Comparison of ENCODE assay signal across 27 cellular contexts in the genomic region with DNA sequence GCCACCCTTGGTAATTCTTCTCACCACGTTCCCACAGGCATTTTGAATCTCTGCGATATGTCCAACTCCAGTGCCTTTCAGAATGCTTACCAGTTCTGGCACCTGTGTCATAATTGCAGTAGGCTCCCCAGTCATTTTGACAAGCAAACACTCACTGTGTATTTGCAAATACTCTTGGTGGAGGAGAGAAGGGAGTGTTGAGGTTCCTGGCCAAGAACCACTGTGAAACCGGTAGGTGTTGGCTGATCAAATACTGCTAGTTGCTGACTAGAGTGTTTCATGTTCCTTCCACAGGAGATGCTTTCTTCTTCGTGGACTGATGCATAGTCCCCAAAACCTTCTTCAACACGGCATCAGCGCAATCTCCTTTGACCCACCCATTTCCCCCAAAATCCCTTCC. TPM values are rescaled to one million over a fixed set of nuclear protein-coding genes. Genes with fewer than 3 reads are reported as not detected.
"Had no signal": no experiment of that assay in that cellular context is flagged by ENCODE, and none has a peak within 500 bp of the region (broad histone marks: within the 10 kb centered on the region; RNA-seq: fewer than 3 reads in every experiment).

No MANE protein-coding gene starts in this region.

- H3K27me3 Mint-ChIP-seq: activated CD4-positive, alpha-beta T cell treated with anti-CD3 and anti-CD28 coated beads, Interleukin-2, amount 10 ng/mL, durations not matched to agents 7 days and 5 days; activated T-cell treated with anti-CD3 and anti-CD28 coated beads, Interleukin-2, amount 50 U/mL, for 24 hours had no signal

- H3K9me3 Mint-ChIP-seq: activated CD4-positive, alpha-beta T cell treated with anti-CD3 and anti-CD28 coated beads, Interleukin-2, amount 10 ng/mL, durations not matched to agents 7 days and 5 days; activated naive CD4-positive, alpha-beta T cell treated with anti-CD3 and anti-CD28 coated beads for 36 hours; activated naive CD4-positive, alpha-beta T cell treated with anti-CD3 and anti-CD28 coated beads, Interleukin-2, amount 50 U/mL, for 72 hours; T-helper 1 cell treated with Interleukin-12 subunit alpha and Interleukin-12 subunit beta and Interleukin-4 antibody, amounts not matched to agents 30 μg/mL and 1 μg/mL, for 36 hours; T-helper 2 cell treated with Interferon-gamma antibody and Interleukin-4, amounts not matched to agents 5 μg/mL and 100 μg/mL, for 36 hours had no signal

- H3K9ac ChIP-seq: SK-N-SH had no signal

- H3K4me2 ChIP-seq: SK-N-SH had no signal

- H3K9me3 ChIP-seq: adrenal gland, body of pancreas, breast epithelium, Peyer's patch, SJSA1, SK-N-SH had no signal

- ATAC-seq: activated CD8-positive, alpha-beta T cell treated with anti-CD3 and anti-CD28 coated beads, Interleukin-2, amount 10 ng/mL, durations not matched to agents 7 days and 5 days; activated naive CD4-positive, alpha-beta T cell treated with anti-CD3 and anti-CD28 coated beads, Interleukin-2, amount 50 U/mL, for 72 hours; body of pancreas; K562; PC-3 had no signal

- H3K27ac Mint-ChIP-seq: activated CD4-positive, alpha-beta T cell treated with anti-CD3 and anti-CD28 coated beads, Interleukin-2, amount 10 ng/mL, durations not matched to agents 7 days and 5 days; activated CD8-positive, alpha-beta T cell treated with anti-CD3 and anti-CD28 coated beads, Interleukin-2, amount 10 ng/mL, durations not matched to agents 7 days and 5 days; activated naive CD4-positive, alpha-beta T cell treated with anti-CD3 and anti-CD28 coated beads for 36 hours; activated naive CD4-positive, alpha-beta T cell treated with anti-CD3 and anti-CD28 coated beads, Interleukin-2, amount 50 U/mL, for 72 hours; activated T-cell treated with anti-CD3 and anti-CD28 coated beads, Interleukin-2, amount 50 U/mL, for 24 hours; activated T-helper 1 cell treated with anti-CD3 and anti-CD28 coated beads, Interleukin-12 subunit alpha, Interleukin-12 subunit beta, Interleukin-2, Interleukin-4 antibody, amounts not matched to agents 30 ng/mL and 10 ng/mL and 1 ng/mL, durations not matched to agents 14 hours and 24 hours and 36 hours; T-helper 1 cell treated with Interleukin-12 subunit alpha and Interleukin-12 subunit beta and Interleukin-4 antibody, amounts not matched to agents 30 μg/mL and 1 μg/mL, for 36 hours; T-helper 2 cell treated with Interferon-gamma antibody and Interleukin-4, amounts not matched to agents 5 μg/mL and 100 μg/mL, for 36 hours had no signal

- H3K4me1 Mint-ChIP-seq: activated CD4-positive, alpha-beta T cell treated with anti-CD3 and anti-CD28 coated beads, Interleukin-2, amount 10 ng/mL, durations not matched to agents 7 days and 5 days had no signal

- H3K27ac ChIP-seq: adrenal gland, body of pancreas, breast epithelium, Peyer's patch, SJSA1 had no signal

- H3K4me3 ChIP-seq: adrenal gland, body of pancreas, breast epithelium, K562, Peyer's patch, SJSA1 had no signal

- DNase-seq: activated CD4-positive, alpha-beta T cell treated with anti-CD3 and anti-CD28 coated beads, Interleukin-2, amount 10 ng/mL, durations not matched to agents 7 days and 5 days; activated CD4-positive, alpha-beta T cell treated with anti-CD3 and anti-CD28 coated beads, Interleukin-2, amount 50 U/mL, for 48 hours; activated CD8-positive, alpha-beta T cell treated with anti-CD3 and anti-CD28 coated beads, Interleukin-2, amount 10 ng/mL, durations not matched to agents 7 days and 5 days; activated gamma-delta T cell treated with Interleukin-2 at 50 U/mL for 16 hours; activated naive CD4-positive, alpha-beta T cell treated with anti-CD3 and anti-CD28 coated beads for 36 hours; activated T-cell treated with anti-CD3 and anti-CD28 coated beads, Interleukin-2, amount 50 U/mL, for 24 hours; adrenal gland; body of pancreas; NCI-H1436 treated with DMSO at 0.1 percent for 48 hours; NCI-H1694 treated with DMSO at 0.1 percent for 48 hours; NCI-H2029; NCI-H446; NCI-H524 treated with DMSO at 0.1 percent for 48 hours; NCI-H774; NK-92 treated with Interleukin-12 subunit alpha and Interleukin-12 subunit beta, amount 100 ng/mL, for 24 hours; PC-3; Peyer's patch; RPMI8226; SHP77 treated with DMSO at 0.1 percent for 48 hours; SK-N-SH had no signal

- H3K36me3 Mint-ChIP-seq: activated naive CD4-positive, alpha-beta T cell treated with anti-CD3 and anti-CD28 coated beads, Interleukin-2, amount 50 U/mL, for 72 hours had no signal

- H3K27me3 ChIP-seq: adrenal gland, body of pancreas, breast epithelium, Peyer's patch, SJSA1 had no signal

- H3K4me1 ChIP-seq: adrenal gland, body of pancreas, breast epithelium, Peyer's patch, SJSA1 had no signal

- H3K4me3 Mint-ChIP-seq: activated CD4-positive, alpha-beta T cell treated with anti-CD3 and anti-CD28 coated beads, Interleukin-2, amount 10 ng/mL, durations not matched to agents 7 days and 5 days; activated CD8-positive, alpha-beta T cell treated with anti-CD3 and anti-CD28 coated beads, Interleukin-2, amount 10 ng/mL, durations not matched to agents 7 days and 5 days; activated naive CD4-positive, alpha-beta T cell treated with anti-CD3 and anti-CD28 coated beads for 36 hours; activated T-cell treated with anti-CD3 and anti-CD28 coated beads, Interleukin-2, amount 50 U/mL, for 24 hours; activated T-helper 1 cell treated with anti-CD3 and anti-CD28 coated beads, Interleukin-12 subunit alpha, Interleukin-12 subunit beta, Interleukin-2, Interleukin-4 antibody, amounts not matched to agents 30 ng/mL and 10 ng/mL and 1 ng/mL, durations not matched to agents 14 hours and 24 hours and 36 hours; T-helper 1 cell treated with Interleukin-12 subunit alpha and Interleukin-12 subunit beta and Interleukin-4 antibody, amounts not matched to agents 30 μg/mL and 1 μg/mL, for 36 hours; T-helper 2 cell treated with Interferon-gamma antibody and Interleukin-4, amounts not matched to agents 5 μg/mL and 100 μg/mL, for 36 hours had no signal

- H3K36me3 ChIP-seq: adrenal gland, breast epithelium, Peyer's patch, SJSA1 had no signal

RNA-seq across cellular contexts. Expression of a gene that starts 16.0 kb away (rescaled TPM):
- total RNA-seq: activated CD8-positive, alpha-beta T cell treated with anti-CD3 and anti-CD28 coated beads, Interleukin-2, amount 10 ng/mL, durations not matched to agents 7 days and 5 days; activated naive CD4-positive, alpha-beta T cell treated with anti-CD3 and anti-CD28 coated beads for 36 hours; activated T-helper 1 cell treated with anti-CD3 and anti-CD28 coated beads, Interleukin-12 subunit alpha, Interleukin-12 subunit beta, Interleukin-2, Interleukin-4 antibody, amounts not matched to agents 30 ng/mL and 10 ng/mL and 1 ng/mL, durations not matched to agents 14 hours and 24 hours and 36 hours; PC-3 had no signal
- polyA plus RNA-seq: K562 had no signal
